Comparison of ENCODE assay signal across 22 cellular contexts in genomic region chr18:75230210-75231052, GRCh38. TPM values are rescaled to one million over a fixed set of nuclear protein-coding genes. Genes with fewer than 3 reads are reported as not detected.
DNase-seq lines count a peak whose midpoint lies in the region; ATAC-seq, FAIRE-seq and TF ChIP-seq lines count a peak whose summit lies in the region.
"Had no signal": no experiment of that assay in that cellular context is flagged by ENCODE, and none has a peak within 500 bp of the region (broad histone marks: within the 10 kb centered on the region; RNA-seq: fewer than 3 reads in every experiment).

No MANE protein-coding gene starts in this region.

- H3K9me3 ChIP-seq in skeletal muscle tissue (ENCODE audit: control insufficient read depth in 3 of 3, low read length in 3 of 3) (no peaks in the 10 kb centered on the region), small intestine (ENCODE audit: control insufficient read depth, low read depth) (no peaks in the 10 kb centered on the region), upper lobe of left lung (no peaks in the 10 kb centered on the region)
- H3K9me3 ChIP-seq: Peyer's patch, upper lobe of right lung had no signal

- no peak overlapping the region for H3K4me3 Mint-ChIP-seq in activated naive CD4-positive, alpha-beta T cell treated with anti-CD3 and anti-CD28 coated beads, Interleukin-2, amount 50 U/mL, for 24 hours

- FAIRE-seq in small intestine (lab: Jason Lieb, UNC), result no peak
- FAIRE-seq: H54, kidney had no signal

- DNase-seq in activated naive CD4-positive, alpha-beta T cell treated with anti-CD3 and anti-CD28 coated beads, Interleukin-2, amount 50 U/mL, for 72 hours (ENCODE audit: low spot score in 2 of 2), result no peak
- DNase-seq in NCI-H1417 treated with DMSO at 0.1 percent for 48 hours (lab: John Stamatoyannopoulos, UW) (peak; percentile 79), fibroblast of pulmonary artery (ENCODE audit: low read depth) (peak; percentile 53), small intestine (no peak), cerebellum (ENCODE audit: low spot score) (no peak), upper lobe of left lung (no peak)
- DNase-seq: activated CD4-positive, alpha-beta T cell treated with anti-CD3 and anti-CD28 coated beads, Interleukin-2, amount 50 U/mL, for 1 hour; dorsolateral prefrontal cortex; foreskin keratinocyte; kidney; NCI-H1436; NCI-H2107; NCI-H510A treated with DMSO at 0.1 percent for 48 hours; Peyer's patch; stimulated activated naive CD8-positive, alpha-beta T cell treated with anti-CD3 and anti-CD28 coated beads, Interleukin-15, amount 100 ng/mL, for 72 hours; upper lobe of right lung had no signal

- peak overlapping the region; percentile 62 for H3K27ac Mint-ChIP-seq in activated naive CD4-positive, alpha-beta T cell treated with anti-CD3 and anti-CD28 coated beads, Interleukin-2, amount 50 U/mL, for 24 hours
- H3K27ac Mint-ChIP-seq in activated naive CD4-positive, alpha-beta T cell treated with anti-CD3 and anti-CD28 coated beads, Interleukin-2, amount 50 U/mL, for 72 hours, result no peak overlapping the region
- H3K27ac Mint-ChIP-seq: activated T-helper 2 cell treated with anti-CD3 and anti-CD28 coated beads, Interferon-gamma antibody, Interleukin-2, Interleukin-4, amounts not matched to agents 10 μg/mL and 5 μg/mL and 100 μg/mL, durations not matched to agents 14 hours and 24 hours and 36 hours had no signal

- no peaks in the 10 kb centered on the region for H3K27me3 ChIP-seq in skeletal muscle tissue (ENCODE audit: control insufficient read depth in 3 of 3, insufficient read depth in 3 of 3, low read length in 3 of 3)
- no peaks in the 10 kb centered on the region for H3K27me3 ChIP-seq in small intestine (ENCODE audit: control insufficient read depth in 2 of 2, insufficient read depth in 2 of 2, low read length in 2 of 2)
- no peaks in the 10 kb centered on the region for H3K27me3 ChIP-seq in upper lobe of left lung
- H3K27me3 ChIP-seq: BLaER1, cardiac muscle cell, dorsolateral prefrontal cortex, foreskin keratinocyte, Peyer's patch, upper lobe of right lung had no signal

- no peaks in the 10 kb centered on the region for H3K36me3 ChIP-seq in skeletal muscle tissue (ENCODE audit: control insufficient read depth in 3 of 3, insufficient read depth in 3 of 3, low read length in 3 of 3)
- H3K36me3 ChIP-seq in small intestine (ENCODE audit: control insufficient read depth in 2 of 2, insufficient read depth in 2 of 2, low read length in 2 of 2), result peaks cover 0 to 2% of the 10 kb centered on the region in 2 donors
- no peaks in the 10 kb centered on the region for H3K36me3 ChIP-seq in upper lobe of left lung
- H3K36me3 ChIP-seq: cardiac muscle cell, upper lobe of right lung had no signal

- no peak for TF ChIP-seq POLR2A in upper lobe of left lung (IDR thresholded peaks at IDR 0.05)

- peaks cover 74% of the 10 kb centered on the region for H3K4me1 Mint-ChIP-seq in activated naive CD4-positive, alpha-beta T cell treated with anti-CD3 and anti-CD28 coated beads, Interleukin-2, amount 50 U/mL, for 24 hours

- TF ChIP-seq EP300 in upper lobe of left lung (IDR thresholded peaks at IDR 0.05), result no peak

- no peak for TF ChIP-seq CTCF in fibroblast of pulmonary artery (IDR thresholded peaks at IDR 0.05; ENCODE audit: low read length, missing control alignments)
- TF ChIP-seq CTCF in upper lobe of left lung (IDR thresholded peaks at IDR 0.05), result no peak

- no peaks in the 10 kb centered on the region for H3K9me3 Mint-ChIP-seq in activated naive CD4-positive, alpha-beta T cell treated with anti-CD3 and anti-CD28 coated beads, Interleukin-2, amount 50 U/mL, for 24 hours
- no peaks in the 10 kb centered on the region for H3K9me3 Mint-ChIP-seq in activated naive CD4-positive, alpha-beta T cell treated with anti-CD3 and anti-CD28 coated beads, Interleukin-2, amount 50 U/mL, for 72 hours
- H3K9me3 Mint-ChIP-seq: activated T-helper 2 cell treated with anti-CD3 and anti-CD28 coated beads, Interferon-gamma antibody, Interleukin-2, Interleukin-4, amounts not matched to agents 10 μg/mL and 5 μg/mL and 100 μg/mL, durations not matched to agents 14 hours and 24 hours and 36 hours; stimulated activated naive CD8-positive, alpha-beta T cell treated with anti-CD3 and anti-CD28 coated beads, Interleukin-15, amount 100 ng/mL, for 72 hours had no signal

- H3K4me3 ChIP-seq in fibroblast of pulmonary artery (replicated peaks; ENCODE audit: low read depth, low read length) (no peak overlapping the region), skeletal muscle tissue (ENCODE audit: low read length in 3 of 3) (no peak overlapping the region), small intestine (ENCODE audit: low read depth in 1 of 2, low read length in 2 of 2) (no peak overlapping the region), upper lobe of left lung (no peak overlapping the region)
- H3K4me3 ChIP-seq: BLaER1, cardiac muscle cell, dorsolateral prefrontal cortex, Peyer's patch, upper lobe of right lung had no signal

- H3K27ac ChIP-seq in skeletal muscle tissue (ENCODE audit: low read depth, low read length) (peak overlapping the region; percentile 39), small intestine (ENCODE audit: low read depth in 1 of 2, low read length in 1 of 2) (no peak overlapping the region), upper lobe of left lung (peak overlapping the region in 1 of 4 donors; percentile 50)
- H3K27ac ChIP-seq: BLaER1, cardiac muscle cell, foreskin keratinocyte, Peyer's patch, upper lobe of right lung had no signal

- 83 to 90% (median 86%) methylated on average over 17 of the region's 17 CpGs for WGBS in small intestine, 3 donors
- 60 to 71% methylated on average over 17 of the region's 17 CpGs for WGBS in upper lobe of left lung, 2 donors

- H3K27me3 Mint-ChIP-seq in activated naive CD4-positive, alpha-beta T cell treated with anti-CD3 and anti-CD28 coated beads, Interleukin-2, amount 50 U/mL, for 24 hours, result no peaks in the 10 kb centered on the region
- H3K27me3 Mint-ChIP-seq: stimulated activated naive CD8-positive, alpha-beta T cell treated with anti-CD3 and anti-CD28 coated beads, Interleukin-15, amount 100 ng/mL, for 72 hours had no signal

- peaks cover 19 to 40% (median 21%) of the 10 kb centered on the region in 3 donors for H3K4me1 ChIP-seq in skeletal muscle tissue (ENCODE audit: control insufficient read depth in 3 of 3, insufficient read depth in 3 of 3, low read length in 3 of 3)
- peaks cover 8 to 27% of the 10 kb centered on the region in 2 donors for H3K4me1 ChIP-seq in small intestine (ENCODE audit: control insufficient read depth in 2 of 2, insufficient read depth in 1 of 2, low read depth in 1 of 2, low read length in 1 of 2)
- peaks cover 22 to 51% (median 32%) of the 10 kb centered on the region in 4 donors for H3K4me1 ChIP-seq in upper lobe of left lung

- no peak for ATAC-seq in activated naive CD4-positive, alpha-beta T cell treated with anti-CD3 and anti-CD28 coated beads, Interleukin-2, amount 50 U/mL, for 72 hours
- ATAC-seq in upper lobe of left lung (ENCODE audit: low FRiP score in 2 of 2), result no peak
- ATAC-seq: upper lobe of right lung had no signal

- H3K9ac ChIP-seq in skeletal muscle tissue (ENCODE audit: low read depth in 1 of 3, low read length in 3 of 3), result no peak overlapping the region
- H3K9ac ChIP-seq: BLaER1 had no signal

- peaks cover 3% of the 10 kb centered on the region for H3K36me3 Mint-ChIP-seq in activated naive CD4-positive, alpha-beta T cell treated with anti-CD3 and anti-CD28 coated beads, Interleukin-2, amount 50 U/mL, for 24 hours
- peaks cover 0 to 15% of the 10 kb centered on the region in 2 donors for H3K36me3 Mint-ChIP-seq in activated naive CD4-positive, alpha-beta T cell treated with anti-CD3 and anti-CD28 coated beads, Interleukin-2, amount 50 U/mL, for 72 hours

RNA-seq across cellular contexts. Expression of gene TSHZ1, which starts 19.8 kb away (rescaled TPM):
- 10 to 100 TPM in 1 of 2 donors, 1 to 10 TPM in 1; 8.7 to 17.2 TPM for total RNA-seq in activated naive CD4-positive, alpha-beta T cell treated with anti-CD3 and anti-CD28 coated beads, Interleukin-2, amount 50 U/mL, for 72 hours
- total RNA-seq in skeletal muscle tissue (5.7 TPM), cerebellum (14.4 TPM), upper lobe of left lung (10 to 100 TPM in 5 of 6 donors, 1 to 10 TPM in 1; 9.1 to 16.5 (median 14.3) TPM)
- polyA plus RNA-seq in small intestine, result 10 to 100 TPM in 1 of 3 donors, 1 to 10 TPM in 2; 7.3 to 13.0 (median 7.6) TPM

RNA-seq across cellular contexts. Expression of gene PTGR3, which starts 21.5 kb away (rescaled TPM):
- total RNA-seq in activated naive CD4-positive, alpha-beta T cell treated with anti-CD3 and anti-CD28 coated beads, Interleukin-2, amount 50 U/mL, for 72 hours, result 10 to 100 TPM; 25.9 to 31.6 TPM
- 12.5 TPM for total RNA-seq in skeletal muscle tissue
- 10 to 100 TPM; 11.6 to 23.3 (median 21.0) TPM for polyA plus RNA-seq in small intestine
- total RNA-seq in cerebellum, result 26.1 TPM
- total RNA-seq in upper lobe of left lung, result 10 to 100 TPM; 12.2 to 36.8 (median 26.5) TPM

Comparison
In these comparisons a context has a peak if more than half of its experiments do, and no peak if none do; other contexts are left out.
1. DNase-seq: peak in NCI-H1417 treated with DMSO at 0.1 percent for 48 hours (single experiment) and fibroblast of pulmonary artery (single experiment); none in activated naive CD4-positive, alpha-beta T cell treated with anti-CD3 and anti-CD28 coated beads, Interleukin-2, amount 50 U/mL, for 72 hours (0 of 2), small intestine (single experiment), cerebellum (single experiment) and upper lobe of left lung (0 of 2).